ENCODE assay signal across 7 cellular contexts in genomic region chr17:82287849-82288601, GRCh38. TPM values are rescaled to one million over a fixed set of nuclear protein-coding genes. Genes with fewer than 3 reads are reported as not detected.
A peak's percentile ranks its signal among the peaks of the same experiment; 100 is the strongest.
DNase-seq lines count a peak whose midpoint lies in the region; TF ChIP-seq lines count a peak whose summit lies in the region.

No MANE protein-coding gene starts in this region.

- no peaks in the 10 kb centered on the region for H3K9me3 Mint-ChIP-seq in endothelial cell (ENCODE audit: unreplicated experiment)

- no peak overlapping the region for H3K9ac ChIP-seq in Karpas-422 (ENCODE audit: low read length)

- no peak overlapping the region for H3K4me3 Mint-ChIP-seq in endothelial cell (ENCODE audit: unreplicated experiment)

- DNase-seq in HPDE6-E6E7 (ENCODE audit: extremely low spot score) (peak; percentile 71), Peyer's patch (peak in 2 of 3 donors; percentile 91 to 93), fibroblast of villous mesenchyme (ENCODE audit: low read depth) (peak; percentile 100), stromal cell of bone marrow (ENCODE audit: low read depth) (peak; percentile 55), midbrain (lab: John Stamatoyannopoulos, UW) (no peak), Karpas-422 (no peak), endothelial cell (ENCODE audit: low spot score) (no peak)

- TF ChIP-seq CTCF in Peyer's patch (IDR thresholded peaks at IDR 0.05) (no peak), fibroblast of villous mesenchyme (IDR thresholded peaks at IDR 0.05; ENCODE audit: insufficient read depth, low read depth, low read length) (no peak), endothelial cell (IDR thresholded peaks at IDR 0.05; ENCODE audit: unreplicated experiment) (no peak)

- no peaks in the 10 kb centered on the region for H3K79me2 ChIP-seq in Karpas-422 (ENCODE audit: low read length)

- peaks cover 0 to 28% (median 4%) of the 10 kb centered on the region in 4 donors for H3K4me1 ChIP-seq in Peyer's patch
- peaks cover 14% of the 10 kb centered on the region for H3K4me1 ChIP-seq in Karpas-422 (ENCODE audit: low read length)

- H3K27ac Mint-ChIP-seq in endothelial cell (ENCODE audit: unreplicated experiment): no peak overlapping the region

- no peak overlapping the region for H3K4me2 ChIP-seq in Karpas-422 (ENCODE audit: low read depth, low read length, poor library complexity, severe bottlenecking)

- H3K27me3 Mint-ChIP-seq in endothelial cell (ENCODE audit: unreplicated experiment): peaks cover 3% of the 10 kb centered on the region

- H3K36me3 Mint-ChIP-seq in endothelial cell (ENCODE audit: low read depth, unreplicated experiment): peaks cover 4% of the 10 kb centered on the region

- H3K27me3 ChIP-seq in Peyer's patch (no peaks in the 10 kb centered on the region), Karpas-422 (ENCODE audit: low read length) (no peaks in the 10 kb centered on the region)

- peak overlapping the region in 3 of 4 donors; percentile 56 to 75 (median 72) for H3K27ac ChIP-seq in Peyer's patch
- no peak overlapping the region for H3K27ac ChIP-seq in Karpas-422 (ENCODE audit: low read length)

- H2AFZ ChIP-seq in Karpas-422 (ENCODE audit: low read length): no peak overlapping the region

- H3K4me3 ChIP-seq in Peyer's patch (no peak overlapping the region), fibroblast of villous mesenchyme (ENCODE audit: low read depth, low read length) (no peak overlapping the region), Karpas-422 (ENCODE audit: low read length) (no peak overlapping the region)

- H3K36me3 ChIP-seq in Peyer's patch (no peaks in the 10 kb centered on the region), Karpas-422 (ENCODE audit: insufficient read depth, low read length) (no peaks in the 10 kb centered on the region)

- H3K9me3 ChIP-seq in Peyer's patch (no peaks in the 10 kb centered on the region), Karpas-422 (ENCODE audit: low read length) (no peaks in the 10 kb centered on the region)

- no peaks in the 10 kb centered on the region for H4K20me1 ChIP-seq in Karpas-422 (ENCODE audit: insufficient read depth, low read depth, low read length)

- H3K4me1 Mint-ChIP-seq in endothelial cell (ENCODE audit: unreplicated experiment): no peaks in the 10 kb centered on the region

- no peak for TF ChIP-seq POLR2A in Peyer's patch (IDR thresholded peaks at IDR 0.05)

- H3K9me2 ChIP-seq in Karpas-422 (replicated peaks; ENCODE audit: insufficient read depth, low read length): no peaks in the 10 kb centered on the region

RNA-seq across cellular contexts. Expression of gene CSNK1D, which starts 14.5 kb away (rescaled TPM):
- total RNA-seq in Peyer's patch: 100 to 1,000 TPM; 148 to 232 (median 215) TPM
- total RNA-seq in fibroblast of villous mesenchyme: 49.3 and 57.0 TPM in 2 replicates
- total RNA-seq in Karpas-422 (2014; rRNA removed; shearing (Covaris generic); ENCODE audit: low replicate concordance): 27.1 and 30.6 TPM in 2 replicates
- total RNA-seq in endothelial cell (ENCODE audit: unreplicated experiment): 149 TPM

RNA-seq across cellular contexts. Expression of gene CD7, which starts 29.4 kb away (rescaled TPM):
- total RNA-seq in Peyer's patch: 10 to 100 TPM in 3 of 4 donors, not detected in 1; 11.6 to 15.4 (median 15.2) TPM
- not detected in 2 replicates for total RNA-seq in fibroblast of villous mesenchyme
- not detected in 2 replicates for total RNA-seq in Karpas-422 (2014; rRNA removed; shearing (Covaris generic); ENCODE audit: low replicate concordance)
- not detected for total RNA-seq in endothelial cell (ENCODE audit: unreplicated experiment)

RNA-seq across cellular contexts. Expression of gene SECTM1, which starts 45.5 kb away (rescaled TPM):
- total RNA-seq in Peyer's patch (100 to 1,000 TPM in 2 of 4 donors, 10 to 100 TPM in 2; 10.7 to 258 (median 94.5) TPM), fibroblast of villous mesenchyme (11.9 and 24.2 TPM in 2 replicates), endothelial cell (ENCODE audit: unreplicated experiment) (not detected)
- 0.72 TPM in 1 of 2 replicates, not detected in the other for total RNA-seq in Karpas-422 (2014; rRNA removed; shearing (Covaris generic); ENCODE audit: low replicate concordance)

RNA-seq across cellular contexts. Expression of gene SLC16A3, which starts 59.2 kb away (rescaled TPM):
- total RNA-seq in Peyer's patch (10 to 100 TPM; 18.9 to 55.0 (median 35.3) TPM), fibroblast of villous mesenchyme (131 and 174 TPM in 2 replicates), endothelial cell (ENCODE audit: unreplicated experiment) (76.2 TPM)
- 0.67 and 6.0 TPM in 2 replicates for total RNA-seq in Karpas-422 (2014; rRNA removed; shearing (Covaris generic); ENCODE audit: low replicate concordance)

Comparison
In these comparisons a context has a peak if more than half of its experiments do, and no peak if none do; other contexts are left out.
1. DNase-seq: peak in HPDE6-E6E7 (single experiment), Peyer's patch (2 of 3), fibroblast of villous mesenchyme (single experiment) and stromal cell of bone marrow (single experiment); none in midbrain (single experiment), Karpas-422 (single experiment) and endothelial cell (single experiment).